ENCODE assay signal across 12 cellular contexts in the genomic region with DNA sequence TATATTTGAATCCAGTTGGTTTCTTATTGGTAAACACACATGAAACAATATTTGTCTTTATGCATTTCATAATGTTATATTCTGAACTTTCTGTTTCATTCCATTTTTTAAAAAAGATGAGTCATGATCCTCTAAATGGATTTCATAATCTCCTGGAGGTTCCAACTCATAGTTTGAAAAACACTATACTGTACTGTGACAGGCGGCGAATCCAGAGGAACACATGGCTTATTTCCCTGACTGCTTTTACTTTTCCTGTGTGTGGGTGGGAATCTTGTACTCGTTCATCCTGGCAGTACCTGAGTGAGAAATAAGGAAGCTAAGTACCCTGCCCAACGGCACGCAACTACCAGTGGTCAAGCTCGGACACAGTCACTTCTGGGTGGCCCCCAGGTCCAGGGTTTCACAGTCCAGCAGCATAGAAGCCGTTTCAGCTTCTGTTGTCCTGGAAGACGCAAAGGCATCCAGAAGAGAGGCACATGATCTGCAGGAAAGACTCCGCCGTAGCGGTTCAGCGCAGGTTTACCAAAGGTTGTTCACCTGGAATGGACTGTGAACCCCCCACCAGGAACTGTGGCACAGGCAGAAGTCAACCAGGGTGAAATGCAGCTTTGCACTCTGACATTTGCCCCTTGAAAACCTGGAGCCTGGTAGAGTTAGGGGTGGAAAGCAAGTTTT.
A peak's percentile ranks its signal among the peaks of the same experiment; 100 is the strongest.
DNase-seq lines count a peak whose midpoint lies in the region; ATAC-seq, FAIRE-seq and TF ChIP-seq lines count a peak whose summit lies in the region.
"Had no signal": no experiment of that assay in that cellular context is flagged by ENCODE, and none has a peak within 500 bp of the region (broad histone marks: within the 10 kb centered on the region; RNA-seq: fewer than 3 reads in every experiment).

No MANE protein-coding gene starts in this region.

- no peak overlapping the region for H2AK5ac ChIP-seq in H1 (ENCODE audit: low read depth, low read length)
- H2AK5ac ChIP-seq in mesenchymal stem cell (ENCODE audit: low read length, severe bottlenecking) = no peak overlapping the region

- FAIRE-seq in H1 (lab: Jason Lieb, UNC) = no peak
- FAIRE-seq: colon, islet of Langerhans had no signal

- H2BK15ac ChIP-seq in H1 (ENCODE audit: low read length) = peak overlapping the region; percentile 12; the same call in 1 of the 2 replicates
- no peak overlapping the region for H2BK15ac ChIP-seq in mesenchymal stem cell (ENCODE audit: low read depth, poor library complexity, severe bottlenecking)

- CTCF ChIA-PET in activated naive CD4-positive, alpha-beta T cell treated with anti-CD3 and anti-CD28 coated beads, Interleukin-2, amount 10 ng/mL, durations not matched to agents 7 days and 5 days (lab: Charles Lee) = no interaction called here
- CTCF ChIA-PET in H1 (lab: Charles Lee; ENCODE audit: partially characterized antibody) = interaction anchor here (0.8 to 1.2 kb wide), 5 partner anchors 12 to 79 kb away, joined by 3 to 4 read pairs (median 3); no protein-coding TSS in a partner anchor

- no peak overlapping the region for H3K4ac ChIP-seq in H1 (replicated peaks; ENCODE audit: insufficient read length, low read depth, low read length)
- H3K4ac ChIP-seq in mesenchymal stem cell (ENCODE audit: low read depth in 1 of 2, low read length in 2 of 2) = no peak overlapping the region

- H3K4me1 ChIP-seq in H1 (replicated peaks in 1 of 4; ENCODE audit: control insufficient read depth in 3 of 4, insufficient read depth in 4 of 4, low read length in 3 of 4) (peaks cover 0 to 22% (median 15%) of the 10 kb centered on the region in 4 experiments; a peak in 6 of 7 replicates), mesenchymal stem cell (ENCODE audit: control insufficient read depth, insufficient read depth, low read depth, low read length) (peaks cover 23% of the 10 kb centered on the region), aorta (ENCODE audit: control insufficient read depth in 1 of 2, insufficient read depth in 2 of 2, low read length in 2 of 2) (peaks cover 0 to 3% of the 10 kb centered on the region in 2 donors)

- H2BK120ac ChIP-seq in H1 (replicated peaks; ENCODE audit: low read depth, low read length) = no peak overlapping the region
- H2BK120ac ChIP-seq in mesenchymal stem cell (ENCODE audit: low read depth, low read length) = no peak overlapping the region

- no peak overlapping the region for H2BK20ac ChIP-seq in H1 (ENCODE audit: low read length)

- peaks cover 76% of the 10 kb centered on the region for H3K4me1 Mint-ChIP-seq in activated naive CD4-positive, alpha-beta T cell treated with anti-CD3 and anti-CD28 coated beads, Interleukin-2, amount 50 U/mL, for 24 hours
- peaks cover 55% of the 10 kb centered on the region for H3K4me1 Mint-ChIP-seq in activated naive CD4-positive, alpha-beta T cell treated with anti-CD3 and anti-CD28 coated beads, Interleukin-2, amount 10 ng/mL, durations not matched to agents 7 days and 5 days

- DNase-seq in activated naive CD4-positive, alpha-beta T cell treated with anti-CD3 and anti-CD28 coated beads, Interleukin-2, amount 10 ng/mL, durations not matched to agents 7 days and 5 days = no peak
- no peak for DNase-seq in H1 (ENCODE audit: low read depth in 1 of 2, low spot score in 2 of 2)
- DNase-seq in mesenchymal stem cell = peak; percentile 28
- DNase-seq in aorta = peak in 1 of 2 donors; percentile 67
- DNase-seq in kidney glomerular epithelial cell (lab: John Stamatoyannopoulos, UW) = no peak

- H3K27me3 Mint-ChIP-seq in activated naive CD4-positive, alpha-beta T cell treated with anti-CD3 and anti-CD28 coated beads, Interleukin-2, amount 50 U/mL, for 24 hours = no peaks in the 10 kb centered on the region
- H3K27me3 Mint-ChIP-seq in activated naive CD4-positive, alpha-beta T cell treated with anti-CD3 and anti-CD28 coated beads, Interleukin-2, amount 10 ng/mL, durations not matched to agents 7 days and 5 days = no peaks in the 10 kb centered on the region
- H3K27me3 Mint-ChIP-seq: type B pancreatic cell had no signal

- H3K14ac ChIP-seq in H1 (ENCODE audit: insufficient read length) = no peak overlapping the region
- no peak overlapping the region for H3K14ac ChIP-seq in mesenchymal stem cell (ENCODE audit: low read length in 2 of 2)

- TF ChIP-seq CTCF in H1 (IDR thresholded peaks at IDR 0.05; ENCODE audit: control extremely low read depth in 1 of 3, insufficient read depth in 1 of 3, low read depth in 1 of 3, low read length in 3 of 3) = no peak

- H3K27me3 ChIP-seq in H1 (replicated peaks in 1 of 4; ENCODE audit: control insufficient read depth in 3 of 4, extremely low read depth in 1 of 4, insufficient read depth in 3 of 4, low read length in 3 of 4) (no peaks in the 10 kb centered on the region), mesenchymal stem cell (ENCODE audit: control insufficient read depth in 1 of 2, insufficient read depth in 1 of 2, low read length in 2 of 2) (no peaks in the 10 kb centered on the region), aorta (ENCODE audit: control insufficient read depth in 1 of 2, insufficient read depth in 2 of 2, low read length in 1 of 2) (no peaks in the 10 kb centered on the region)
- H3K27me3 ChIP-seq: SJSA1 had no signal

- no peak overlapping the region for H2BK12ac ChIP-seq in H1 (ENCODE audit: low read depth, low read length)
- no peak overlapping the region for H2BK12ac ChIP-seq in mesenchymal stem cell (ENCODE audit: low read length in 2 of 2)

- H3K4me3 ChIP-seq in H1 (ENCODE audit: extremely low read depth in 1 of 4, insufficient read depth in 2 of 4, low read depth in 3 of 4, low read length in 4 of 4) (no peak overlapping the region), mesenchymal stem cell (ENCODE audit: insufficient read depth in 1 of 2, low read depth in 1 of 2, low read length in 2 of 2) (peak overlapping the region in 1 of 2 experiments; percentile 75), aorta (ENCODE audit: low read length in 2 of 2) (no peak overlapping the region)
- H3K4me3 ChIP-seq: SJSA1 had no signal

- peaks cover 0 to 8% of the 10 kb centered on the region in 2 experiments for H4K20me1 ChIP-seq in H1 (replicated peaks in 1 of 2; ENCODE audit: control insufficient read depth in 1 of 2, insufficient read depth in 2 of 2, low read length in 2 of 2)

- no peak overlapping the region for H3K18ac ChIP-seq in H1 (ENCODE audit: extremely low read depth, low read length)
- no peak overlapping the region for H3K18ac ChIP-seq in mesenchymal stem cell (ENCODE audit: low read depth in 1 of 2, low read length in 2 of 2)

- no peak overlapping the region for H3K23ac ChIP-seq in H1 (ENCODE audit: insufficient read length)
- no peak overlapping the region for H3K23ac ChIP-seq in mesenchymal stem cell (ENCODE audit: low read length in 2 of 2)

- H3K79me2 ChIP-seq in H1 (ENCODE audit: control insufficient read depth in 1 of 2, insufficient read depth in 2 of 2, low read length in 2 of 2) = peaks cover 0 to 74% of the 10 kb centered on the region in 2 experiments; a peak in 3 of 4 replicates

- H3K4me3 Mint-ChIP-seq in activated naive CD4-positive, alpha-beta T cell treated with anti-CD3 and anti-CD28 coated beads, Interleukin-2, amount 50 U/mL, for 24 hours = no peak overlapping the region
- no peak overlapping the region for H3K4me3 Mint-ChIP-seq in activated naive CD4-positive, alpha-beta T cell treated with anti-CD3 and anti-CD28 coated beads, Interleukin-2, amount 10 ng/mL, durations not matched to agents 7 days and 5 days
- H3K4me3 Mint-ChIP-seq: type B pancreatic cell had no signal

- 90% methylated on average over 12 of the region's 12 CpGs; no CpG with 5 or more reads in 1 of the 2 experiments for WGBS in H1 (ENCODE audit: extremely low coverage in 1 of 2, insufficient coverage in 1 of 2, insufficient read length in 1 of 2, insufficient replicate concordance in 2 of 2, low coverage in 1 of 2, low lambda C conversion rate in 2 of 2, missing lambda C conversion rate in 1 of 2), 2 experiments
- WGBS in mesenchymal stem cell = 94% methylated on average over 12 of the region's 12 CpGs
- 72 to 84% methylated on average over 12 of the region's 12 CpGs for WGBS in aorta, 2 donors

- no peak overlapping the region for H3K56ac ChIP-seq in H1 (replicated peaks; ENCODE audit: insufficient read length, low read depth, low read length)

- TF ChIP-seq RAD21 in H1 (IDR thresholded peaks at IDR 0.05 in 1 of 2, conservative IDR thresholded peaks at IDR 0.05 in 1 of 2; ENCODE audit: low read depth in 2 of 2, low read length in 2 of 2) = no peak

- no peak overlapping the region for H4K5ac ChIP-seq in H1 (ENCODE audit: insufficient read length, low read depth, low read length)

- H2BK5ac ChIP-seq in H1 (ENCODE audit: low read depth, low read length) (no peak overlapping the region), mesenchymal stem cell (ENCODE audit: low read depth, low read length, poor library complexity, severe bottlenecking) (no peak overlapping the region)

- POLR2A ChIA-PET in H1 (lab: Charles Lee; ENCODE audit: partially characterized antibody) = interaction anchor here (1.4 kb wide), 1 partner anchor 18 kb away, joined by 3 read pairs; no protein-coding TSS in a partner anchor

- H3K27ac ChIP-seq in H1 (ENCODE audit: low read depth, low read length) = no peak overlapping the region
- no peak overlapping the region for H3K27ac ChIP-seq in mesenchymal stem cell (ENCODE audit: low read length, poor library complexity, severe bottlenecking)
- H3K27ac ChIP-seq in aorta (ENCODE audit: low read depth in 1 of 2, low read length in 2 of 2) = peak overlapping the region in 1 of 2 donors; percentile 12
- H3K27ac ChIP-seq: SJSA1 had no signal

- H3K9me3 ChIP-seq in H1 (ENCODE audit: insufficient read depth in 2 of 2, low read depth in 1 of 2, low read length in 1 of 2) (no peaks in the 10 kb centered on the region), mesenchymal stem cell (ENCODE audit: control insufficient read depth, low read length) (no peaks in the 10 kb centered on the region), aorta (ENCODE audit: control insufficient read depth, low read length) (no peaks in the 10 kb centered on the region)
- H3K9me3 ChIP-seq: SJSA1 had no signal

- H3K36me3 ChIP-seq in H1 (ENCODE audit: control insufficient read depth in 2 of 4, insufficient read depth in 4 of 4, low read length in 3 of 4) (no peaks in the 10 kb centered on the region; a peak in 1 of 8 replicates), mesenchymal stem cell (ENCODE audit: control insufficient read depth in 1 of 2, insufficient read depth in 2 of 2, low read depth in 1 of 2, low read length in 2 of 2) (peaks cover 0 to 7% of the 10 kb centered on the region in 2 experiments), aorta (ENCODE audit: control insufficient read depth in 1 of 2, insufficient read depth in 2 of 2, low read length in 1 of 2) (no peaks in the 10 kb centered on the region)
- H3K36me3 ChIP-seq: SJSA1 had no signal

- peaks cover 3% of the 10 kb centered on the region for H3K36me3 Mint-ChIP-seq in activated naive CD4-positive, alpha-beta T cell treated with anti-CD3 and anti-CD28 coated beads, Interleukin-2, amount 50 U/mL, for 24 hours
- H3K36me3 Mint-ChIP-seq in activated naive CD4-positive, alpha-beta T cell treated with anti-CD3 and anti-CD28 coated beads, Interleukin-2, amount 10 ng/mL, durations not matched to agents 7 days and 5 days = peaks cover 14% of the 10 kb centered on the region
- H3K36me3 Mint-ChIP-seq: type B pancreatic cell had no signal

- H4K8ac ChIP-seq in H1 (ENCODE audit: extremely low read depth, insufficient read depth, low read length) (no peak overlapping the region), mesenchymal stem cell (ENCODE audit: low read length) (no peak overlapping the region)

- H2AFZ ChIP-seq in H1 (ENCODE audit: low read length) = no peak overlapping the region
- H2AFZ ChIP-seq in mesenchymal stem cell (ENCODE audit: low read depth, low read length) = no peak overlapping the region

- H3K4me2 ChIP-seq in H1 (ENCODE audit: insufficient read depth in 1 of 2, low read depth in 2 of 2, low read length in 2 of 2) (no peak overlapping the region), mesenchymal stem cell (ENCODE audit: low read length, poor library complexity, severe bottlenecking) (no peak overlapping the region)

- intact Hi-C loops in aorta (cut with DNase I) = no loop called here

- TF ChIP-seq EP300 in H1 (IDR thresholded peaks at IDR 0.05; ENCODE audit: borderline replicate concordance in 1 of 2, low read depth in 2 of 2, low read length in 2 of 2) = no peak

- no peaks in the 10 kb centered on the region for H3K9me3 Mint-ChIP-seq in activated naive CD4-positive, alpha-beta T cell treated with anti-CD3 and anti-CD28 coated beads, Interleukin-2, amount 50 U/mL, for 24 hours
- no peaks in the 10 kb centered on the region for H3K9me3 Mint-ChIP-seq in activated naive CD4-positive, alpha-beta T cell treated with anti-CD3 and anti-CD28 coated beads, Interleukin-2, amount 10 ng/mL, durations not matched to agents 7 days and 5 days

- TF ChIP-seq POLR2A in H1 (IDR thresholded peaks at IDR 0.05; ENCODE audit: control extremely low read depth in 1 of 2, low read depth in 2 of 2, low read length in 2 of 2) = no peak

- H3K23me2 ChIP-seq in H1 (ENCODE audit: low read depth, low read length) = no peaks in the 10 kb centered on the region

- ATAC-seq in aorta (ENCODE audit: low FRiP score) (peak; percentile 80), HG02870 (IDR thresholded peaks at IDR 0.05; ENCODE audit: unreplicated experiment) (no peak), HG02759 (IDR thresholded peaks at IDR 0.05; ENCODE audit: unreplicated experiment) (no peak)

- peaks cover 9% of the 10 kb centered on the region for H3K79me1 ChIP-seq in H1 (ENCODE audit: low read depth, low read length)
- peaks cover 45% of the 10 kb centered on the region for H3K79me1 ChIP-seq in mesenchymal stem cell (replicated peaks; ENCODE audit: low read length, poor library complexity, severe bottlenecking)

- H4K91ac ChIP-seq in H1 (replicated peaks; ENCODE audit: insufficient read length, low read length) (no peak overlapping the region), mesenchymal stem cell (ENCODE audit: low read length) (peak overlapping the region; percentile 54)

- H3K9ac ChIP-seq in H1 (replicated peaks in 1 of 4; ENCODE audit: extremely low read depth in 1 of 4, low read depth in 3 of 4, low read length in 3 of 4) (no peak overlapping the region), mesenchymal stem cell (ENCODE audit: low read length) (peak overlapping the region; percentile 74)

- H3K27ac Mint-ChIP-seq in activated naive CD4-positive, alpha-beta T cell treated with anti-CD3 and anti-CD28 coated beads, Interleukin-2, amount 50 U/mL, for 24 hours = peak overlapping the region; percentile 30
- H3K27ac Mint-ChIP-seq in activated naive CD4-positive, alpha-beta T cell treated with anti-CD3 and anti-CD28 coated beads, Interleukin-2, amount 10 ng/mL, durations not matched to agents 7 days and 5 days = no peak overlapping the region
- H3K27ac Mint-ChIP-seq: type B pancreatic cell had no signal
